Comparison of ENCODE assay signal across 11 cellular contexts in the genomic region with DNA sequence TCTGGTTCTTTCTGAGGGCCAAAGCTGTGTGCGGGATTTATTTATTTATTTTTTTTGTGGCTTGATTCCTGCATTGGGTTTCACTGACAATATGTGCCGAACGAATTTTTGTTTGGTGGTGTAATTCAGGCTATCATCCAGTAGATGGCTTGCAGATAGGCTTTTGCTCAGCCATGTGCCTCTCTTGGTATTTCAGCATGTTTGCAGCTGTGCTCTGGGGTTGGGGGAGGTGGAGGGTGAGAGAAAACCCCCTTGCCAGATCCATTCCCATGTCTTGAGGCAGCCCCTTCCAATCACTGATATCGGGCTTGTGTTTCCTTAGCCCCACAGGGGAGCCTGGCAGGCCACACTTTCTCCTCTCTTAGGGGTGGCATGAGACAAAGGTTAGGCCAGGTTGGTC.
DNase-seq lines count a peak whose midpoint lies in the region; ATAC-seq and TF ChIP-seq lines count a peak whose summit lies in the region.
"Had no signal": no experiment of that assay in that cellular context is flagged by ENCODE, and none has a peak within 500 bp of the region (broad histone marks: within the 10 kb centered on the region; RNA-seq: fewer than 3 reads in every experiment).

No MANE protein-coding gene starts in this region.

- H3K4me3 ChIP-seq in GM12875 (ENCODE audit: low read depth, low read length) = no peak overlapping the region
- no peak overlapping the region for H3K4me3 ChIP-seq in brain microvascular endothelial cell (ENCODE audit: low read depth, low read length)
- H3K4me3 ChIP-seq in suprapubic skin = no peak overlapping the region
- H3K4me3 ChIP-seq: thyroid gland had no signal

- no peak for TF ChIP-seq POLR2A in suprapubic skin (IDR thresholded peaks at IDR 0.05)

- H3K27ac ChIP-seq in brain microvascular endothelial cell (no peak overlapping the region), suprapubic skin (no peak overlapping the region)
- H3K27ac ChIP-seq: thyroid gland had no signal

- in situ Hi-C loops in ACHN (cut with HindIII; ENCODE audit: low pct_ligation_motif_present, low pct_unique_long_range_greater_than_20kb, low sequenced_read_pairs) (no loop called here), brain microvascular endothelial cell (cut with HindIII; ENCODE audit: low pct_ligation_motif_present, low sequenced_read_pairs) (no loop called here)

- WGBS in suprapubic skin = 71% methylated on average over 4 of the region's 4 CpGs

- H3K36me3 ChIP-seq in brain microvascular endothelial cell (replicated peaks) = no peaks in the 10 kb centered on the region
- no peaks in the 10 kb centered on the region for H3K36me3 ChIP-seq in suprapubic skin
- H3K36me3 ChIP-seq: thyroid gland had no signal

- no peaks in the 10 kb centered on the region for H3K27me3 ChIP-seq in brain microvascular endothelial cell (replicated peaks)
- H3K27me3 ChIP-seq in suprapubic skin = no peaks in the 10 kb centered on the region
- H3K27me3 ChIP-seq: thyroid gland had no signal

- TF ChIP-seq CTCF in GM12875 (IDR thresholded peaks at IDR 0.05; ENCODE audit: borderline replicate concordance, insufficient read depth, low read depth, low read length) (peak; percentile 45; the same call in 1 of the 2 replicates), brain microvascular endothelial cell (IDR thresholded peaks at IDR 0.05; ENCODE audit: low read depth, low read length, missing control alignments) (no peak), suprapubic skin (IDR thresholded peaks at IDR 0.05) (no peak)

- no peak for ATAC-seq in GM21528 (IDR thresholded peaks at IDR 0.05; ENCODE audit: low FRiP score, unreplicated experiment)
- ATAC-seq: activated CD4-positive, CD25-positive, alpha-beta regulatory T cell treated with anti-CD3 and anti-CD28 coated beads, Interleukin-2, amount 50 U/mL, for 24 hours had no signal

- DNase-seq in ACHN (peak; percentile 1), NCI-H69 (lab: John Stamatoyannopoulos, UW) (peak; percentile 4), fibroblast of peridontal ligament (ENCODE audit: extremely low read depth) (peak; percentile 51), brain microvascular endothelial cell (no peak), suprapubic skin (ENCODE audit: low spot score in 2 of 2) (no peak)
- no peak for DNase-seq in stimulated activated CD4-positive, alpha-beta T cell treated with anti-CD3 and anti-CD28 coated beads, Interleukin-2, amount 100 ng/mL, for 48 hours
- DNase-seq: DMS153, thyroid gland had no signal

- H3K9me3 ChIP-seq in suprapubic skin = peaks cover 15% of the 10 kb centered on the region
- H3K9me3 ChIP-seq: thyroid gland had no signal

- H3K4me1 ChIP-seq in suprapubic skin = no peaks in the 10 kb centered on the region
- H3K4me1 ChIP-seq: thyroid gland had no signal

- no peak for TF ChIP-seq EP300 in suprapubic skin (IDR thresholded peaks at IDR 0.05)

Comparison
In these comparisons a context has a peak if more than half of its experiments do, and no peak if none do; other contexts are left out.
1. DNase-seq: peak in ACHN (single experiment), NCI-H69 (single experiment) and fibroblast of peridontal ligament (single experiment); none in brain microvascular endothelial cell (single experiment), stimulated activated CD4-positive, alpha-beta T cell treated with anti-CD3 and anti-CD28 coated beads, Interleukin-2, amount 100 ng/mL, for 48 hours (0 of 2) and suprapubic skin (0 of 2).